Comparison of ENCODE assay signal across 17 cellular contexts in genomic region chr13:50599046-50599445, GRCh38.
"Had no signal": no experiment of that assay in that cellular context is flagged by ENCODE, and none has a peak within 500 bp of the region (broad histone marks: within the 10 kb centered on the region; RNA-seq: fewer than 3 reads in every experiment).

No MANE protein-coding gene starts in this region.

- H3K27ac ChIP-seq: colonic mucosa, esophagus muscularis mucosa, neutrophil, thoracic aorta had no signal

- H3K9me3 ChIP-seq: colonic mucosa, esophagus muscularis mucosa, mucosa of descending colon, neutrophil, thoracic aorta had no signal

- H3K4me1 ChIP-seq: colonic mucosa had no signal

- DNase-seq: activated CD4-positive, alpha-beta T cell treated with anti-CD3 and anti-CD28 coated beads for 48 hours; activated CD8-positive, alpha-beta memory T cell treated with anti-CD3 and anti-CD28 coated beads, Interleukin-2, amount 50 U/mL, for 48 hours; activated CD8-positive, alpha-beta T cell treated with anti-CD3 and anti-CD28 coated beads, Interleukin-2, amount 10 ng/mL, durations not matched to agents 7 days and 5 days; activated gamma-delta T cell; activated T-cell treated with anti-CD3 and anti-CD28 coated beads, Interleukin-2, amount 50 U/mL, for 72 hours; amniotic stem cell; colonic mucosa; hypothalamus; left ventricle myocardium superior; mucosa of descending colon; naive thymus-derived CD4-positive, alpha-beta T cell; stimulated activated CD4-positive, alpha-beta T cell treated with anti-CD3 and anti-CD28 coated beads, Interleukin-12 subunit alpha, Interleukin-12 subunit beta, amount 100 ng/mL, for 4 hours; stimulated activated CD4-positive, alpha-beta T cell treated with anti-CD3 and anti-CD28 coated beads, Interleukin-2, amount 100 ng/mL, for 24 hours had no signal

- H3K4me3 ChIP-seq: colonic mucosa, esophagus muscularis mucosa, mucosa of descending colon, thoracic aorta had no signal

- ATAC-seq: activated CD8-positive, alpha-beta T cell treated with anti-CD3 and anti-CD28 coated beads, Interleukin-2, amount 10 ng/mL, durations not matched to agents 7 days and 5 days; activated T-cell treated with anti-CD3 and anti-CD28 coated beads, Interleukin-2, amount 50 U/mL, for 72 hours; mucosa of descending colon; naive thymus-derived CD4-positive, alpha-beta T cell had no signal

- H3K36me3 ChIP-seq: colonic mucosa, esophagus muscularis mucosa, neutrophil, thoracic aorta had no signal

- H3K9me3 Mint-ChIP-seq: activated T-cell treated with anti-CD3 and anti-CD28 coated beads, Interleukin-2, amount 50 U/mL, for 72 hours; naive thymus-derived CD4-positive, alpha-beta T cell had no signal

- H3K27ac Mint-ChIP-seq: activated CD8-positive, alpha-beta T cell treated with anti-CD3 and anti-CD28 coated beads, Interleukin-2, amount 10 ng/mL, durations not matched to agents 7 days and 5 days; activated naive CD8-positive, alpha-beta T cell; activated T-cell treated with anti-CD3 and anti-CD28 coated beads, Interleukin-2, amount 50 U/mL, for 72 hours; naive thymus-derived CD4-positive, alpha-beta T cell had no signal

- H3K36me3 Mint-ChIP-seq: activated naive CD8-positive, alpha-beta T cell; naive thymus-derived CD4-positive, alpha-beta T cell had no signal

- H3K27me3 ChIP-seq: colonic mucosa, esophagus muscularis mucosa, neutrophil had no signal
